12 cellular contexts compared by ENCODE assay signal in genomic region chr10:29555091-29555745, GRCh38.
DNase-seq lines count a peak whose midpoint lies in the region; ATAC-seq, FAIRE-seq and TF ChIP-seq lines count a peak whose summit lies in the region.
"Had no signal": no experiment of that assay in that cellular context is flagged by ENCODE, and none has a peak within 500 bp of the region (broad histone marks: within the 10 kb centered on the region; RNA-seq: fewer than 3 reads in every experiment).

No MANE protein-coding gene starts in this region.

- DNase-seq in activated naive CD8-positive, alpha-beta T cell treated with anti-CD3 and anti-CD28 coated beads, Interleukin-2, amount 10 ng/mL, durations not matched to agents 7 days and 5 days, result no peak
- no peak for DNase-seq in activated naive CD8-positive, alpha-beta T cell treated with anti-CD3 and anti-CD28 coated beads, Interleukin-2, amount 50 U/mL, for 24 hours
- peak; percentile 27 for DNase-seq in astrocyte (ENCODE audit: low read depth)
- DNase-seq in transverse colon, result no peak
- no peak for DNase-seq in NCI-H1417 (lab: John Stamatoyannopoulos, UW)
- DNase-seq in 8988T, result no peak
- DNase-seq in stomach, result no peak
- DNase-seq: hippocampal formation, NCI-H1930, PC-9 had no signal

- H3K36me3 ChIP-seq in astrocyte (ENCODE audit: insufficient read depth, low read length), result peaks cover 11% of the 10 kb centered on the region
- H3K36me3 ChIP-seq in mesodermal cell (ENCODE audit: control insufficient read depth, insufficient read depth, low read length), result peaks cover 46% of the 10 kb centered on the region
- H3K36me3 ChIP-seq in transverse colon, result peaks cover 0 to 37% (median 13%) of the 10 kb centered on the region in 4 donors
- peaks cover 11 to 46% (median 45%) of the 10 kb centered on the region in 4 donors for H3K36me3 ChIP-seq in stomach

- no peaks in the 10 kb centered on the region for H3K27me3 Mint-ChIP-seq in activated naive CD8-positive, alpha-beta T cell treated with anti-CD3 and anti-CD28 coated beads, Interleukin-2, amount 10 ng/mL, durations not matched to agents 7 days and 5 days
- H3K27me3 Mint-ChIP-seq in activated naive CD8-positive, alpha-beta T cell treated with anti-CD3 and anti-CD28 coated beads, Interleukin-2, amount 50 U/mL, for 24 hours, result no peaks in the 10 kb centered on the region
- H3K27me3 Mint-ChIP-seq in astrocyte (ENCODE audit: low read depth, unreplicated experiment), result no peaks in the 10 kb centered on the region

- in situ Hi-C loops in transverse colon (cut with MboI; ENCODE audit: low pct_ligation_motif_present in 1 of 4, low pct_unique_long_range_greater_than_20kb in 1 of 4, low sequenced_read_pairs in 3 of 4), result no loop called here

- peaks cover 25% of the 10 kb centered on the region for H3K4me1 ChIP-seq in astrocyte (ENCODE audit: insufficient read depth, low read length)
- peaks cover 27% of the 10 kb centered on the region for H3K4me1 ChIP-seq in mesodermal cell (ENCODE audit: control insufficient read depth, insufficient read depth, low read length, poor library complexity, severe bottlenecking)
- H3K4me1 ChIP-seq in transverse colon, result peaks cover 0 to 27% (median 10%) of the 10 kb centered on the region in 4 donors
- peaks cover 0 to 4% (median 2%) of the 10 kb centered on the region in 4 donors for H3K4me1 ChIP-seq in stomach

- TF ChIP-seq POLR2A in transverse colon (IDR thresholded peaks at IDR 0.05), result no peak
- TF ChIP-seq POLR2A in stomach (IDR thresholded peaks at IDR 0.05), result no peak

- no peaks in the 10 kb centered on the region for H3K79me2 ChIP-seq in astrocyte (ENCODE audit: insufficient read depth, low read length)

- H3K27ac Mint-ChIP-seq in activated naive CD8-positive, alpha-beta T cell treated with anti-CD3 and anti-CD28 coated beads, Interleukin-2, amount 10 ng/mL, durations not matched to agents 7 days and 5 days, result no peak overlapping the region
- no peak overlapping the region for H3K27ac Mint-ChIP-seq in activated naive CD8-positive, alpha-beta T cell treated with anti-CD3 and anti-CD28 coated beads, Interleukin-2, amount 50 U/mL, for 24 hours
- peak overlapping the region; percentile 80 for H3K27ac Mint-ChIP-seq in astrocyte (ENCODE audit: unreplicated experiment)

- H3K9me3 Mint-ChIP-seq in activated naive CD8-positive, alpha-beta T cell treated with anti-CD3 and anti-CD28 coated beads, Interleukin-2, amount 10 ng/mL, durations not matched to agents 7 days and 5 days, result no peaks in the 10 kb centered on the region
- H3K9me3 Mint-ChIP-seq in activated naive CD8-positive, alpha-beta T cell treated with anti-CD3 and anti-CD28 coated beads, Interleukin-2, amount 50 U/mL, for 24 hours, result no peaks in the 10 kb centered on the region
- H3K9me3 Mint-ChIP-seq in astrocyte (ENCODE audit: unreplicated experiment), result no peaks in the 10 kb centered on the region

- POLR2A ChIA-PET in activated naive CD8-positive, alpha-beta T cell treated with anti-CD3 and anti-CD28 coated beads, Interleukin-2, amount 10 ng/mL, durations not matched to agents 7 days and 5 days (lab: Charles Lee), result no interaction called here

- intact Hi-C loops in transverse colon (cut with DNase I; ENCODE audit: low total_unique reads) (no loop called here), stomach (cut with DNase I; ENCODE audit: low total_unique reads) (no loop called here)

- peak overlapping the region; percentile 80 for H3K27ac ChIP-seq in astrocyte (ENCODE audit: low read depth, low read length)
- H3K27ac ChIP-seq in mesodermal cell (ENCODE audit: low read depth, low read length, severe bottlenecking), result peak overlapping the region; percentile 83
- peak overlapping the region; percentile 4 to 40 (median 14) for H3K27ac ChIP-seq in transverse colon
- peak overlapping the region in 2 of 5 donors; percentile 11 to 24 for H3K27ac ChIP-seq in stomach
- H3K27ac ChIP-seq: PC-9, VCaP had no signal

- peaks cover 17% of the 10 kb centered on the region for H4K20me1 ChIP-seq in astrocyte (ENCODE audit: insufficient read depth, low read length)

- peak overlapping the region; percentile 34 for H3K4me3 Mint-ChIP-seq in activated naive CD8-positive, alpha-beta T cell treated with anti-CD3 and anti-CD28 coated beads, Interleukin-2, amount 10 ng/mL, durations not matched to agents 7 days and 5 days
- H3K4me3 Mint-ChIP-seq in activated naive CD8-positive, alpha-beta T cell treated with anti-CD3 and anti-CD28 coated beads, Interleukin-2, amount 50 U/mL, for 24 hours, result no peak overlapping the region
- H3K4me3 Mint-ChIP-seq in astrocyte (ENCODE audit: unreplicated experiment), result peak overlapping the region; percentile 20

- peak overlapping the region; percentile 58 for H3K9ac ChIP-seq in astrocyte (ENCODE audit: low read length)

- H2AFZ ChIP-seq in astrocyte (ENCODE audit: low read depth, low read length), result no peak overlapping the region
- H2AFZ ChIP-seq: PC-9 had no signal

- TF ChIP-seq CTCF in astrocyte (IDR thresholded peaks at IDR 0.05; ENCODE audit: insufficient read depth, low read depth, low read length) (no peak), transverse colon (IDR thresholded peaks at IDR 0.05) (no peak), stomach (IDR thresholded peaks at IDR 0.05) (no peak)

- no peak overlapping the region for H3K4me3 ChIP-seq in astrocyte (ENCODE audit: insufficient read depth, low read depth, low read length)
- no peak overlapping the region for H3K4me3 ChIP-seq in mesodermal cell (ENCODE audit: extremely low read depth, insufficient read depth, low read length, poor library complexity, severe bottlenecking)
- no peak overlapping the region for H3K4me3 ChIP-seq in transverse colon
- no peak overlapping the region for H3K4me3 ChIP-seq in stomach
- H3K4me3 ChIP-seq: PC-9 had no signal

- WGBS in mesodermal cell (ENCODE audit: insufficient coverage in 2 of 2), 2 experiments, result 95 to 100% methylated on average over 3 to 5 of the region's 6 CpGs
- WGBS in transverse colon (ENCODE audit: low coverage in 1 of 2), 2 donors, result 68 to 85% methylated on average over 6 of the region's 6 CpGs
- WGBS in stomach, 5 donors, result 79 to 94% (median 89%) methylated on average over 6 of the region's 6 CpGs

- peaks cover 9% of the 10 kb centered on the region for H3K36me3 Mint-ChIP-seq in activated naive CD8-positive, alpha-beta T cell treated with anti-CD3 and anti-CD28 coated beads, Interleukin-2, amount 10 ng/mL, durations not matched to agents 7 days and 5 days
- H3K36me3 Mint-ChIP-seq in activated naive CD8-positive, alpha-beta T cell treated with anti-CD3 and anti-CD28 coated beads, Interleukin-2, amount 50 U/mL, for 24 hours (ENCODE audit: low read depth), result peaks cover 17% of the 10 kb centered on the region
- peaks cover 20% of the 10 kb centered on the region for H3K36me3 Mint-ChIP-seq in astrocyte (ENCODE audit: low read depth, unreplicated experiment)

- H3K4me2 ChIP-seq in astrocyte (ENCODE audit: low read length), result peak overlapping the region; percentile 72
- H3K4me2 ChIP-seq: PC-9 had no signal

- FAIRE-seq in astrocyte (lab: Jason Lieb, UNC), result no peak

- H3K9me3 ChIP-seq in astrocyte (ENCODE audit: insufficient read depth, low read depth, low read length) (no peaks in the 10 kb centered on the region), mesodermal cell (ENCODE audit: control insufficient read depth, low read length) (no peaks in the 10 kb centered on the region), transverse colon (no peaks in the 10 kb centered on the region), stomach (no peaks in the 10 kb centered on the region)

- H3K27me3 ChIP-seq in astrocyte (ENCODE audit: insufficient read depth, low read length) (no peaks in the 10 kb centered on the region), transverse colon (no peaks in the 10 kb centered on the region), stomach (no peaks in the 10 kb centered on the region)

- peaks cover 12% of the 10 kb centered on the region for H3K4me1 Mint-ChIP-seq in activated naive CD8-positive, alpha-beta T cell treated with anti-CD3 and anti-CD28 coated beads, Interleukin-2, amount 10 ng/mL, durations not matched to agents 7 days and 5 days
- H3K4me1 Mint-ChIP-seq in activated naive CD8-positive, alpha-beta T cell treated with anti-CD3 and anti-CD28 coated beads, Interleukin-2, amount 50 U/mL, for 24 hours, result peaks cover 4% of the 10 kb centered on the region
- peaks cover 24% of the 10 kb centered on the region for H3K4me1 Mint-ChIP-seq in astrocyte (ENCODE audit: low read depth, unreplicated experiment)

- TF ChIP-seq EP300 in transverse colon (IDR thresholded peaks at IDR 0.05; ENCODE audit: low read depth) (no peak), stomach (IDR thresholded peaks at IDR 0.05) (no peak)

- peak; percentile 50 for ATAC-seq in activated naive CD8-positive, alpha-beta T cell treated with anti-CD3 and anti-CD28 coated beads, Interleukin-2, amount 10 ng/mL, durations not matched to agents 7 days and 5 days (ENCODE audit: low read depth)
- ATAC-seq in activated naive CD8-positive, alpha-beta T cell treated with anti-CD3 and anti-CD28 coated beads, Interleukin-2, amount 50 U/mL, for 24 hours, result no peak
